In genomic region chrX:24676403-24677024, GRCh38 we compare ENCODE assay signal across 8 cellular contexts. TPM values are rescaled to one million over a fixed set of nuclear protein-coding genes. Genes with fewer than 3 reads are reported as not detected.
DNase-seq lines count a peak whose midpoint lies in the region; ATAC-seq and TF ChIP-seq lines count a peak whose summit lies in the region.

No MANE protein-coding gene starts in this region.

- no peaks in the 10 kb centered on the region for H3K36me3 ChIP-seq in spleen

- H3K9me3 Mint-ChIP-seq in activated CD4-positive, alpha-beta T cell treated with anti-CD3 and anti-CD28 coated beads, Interleukin-2, amount 10 ng/mL, durations not matched to agents 7 days and 5 days, result no peaks in the 10 kb centered on the region

- H3K27ac Mint-ChIP-seq in activated CD4-positive, alpha-beta T cell treated with anti-CD3 and anti-CD28 coated beads, Interleukin-2, amount 10 ng/mL, durations not matched to agents 7 days and 5 days, result no peak overlapping the region

- no peak overlapping the region for H3K4me3 ChIP-seq in epithelial cell of proximal tubule (ENCODE audit: low read depth, low read length)
- H3K4me3 ChIP-seq in spleen, result no peak overlapping the region

- H3K4me3 Mint-ChIP-seq in activated CD4-positive, alpha-beta T cell treated with anti-CD3 and anti-CD28 coated beads, Interleukin-2, amount 10 ng/mL, durations not matched to agents 7 days and 5 days, result no peak overlapping the region

- intact Hi-C loops in spleen (cut with DNase I; ENCODE audit: low total_unique reads), result no loop called here

- H3K27me3 Mint-ChIP-seq in activated CD4-positive, alpha-beta T cell treated with anti-CD3 and anti-CD28 coated beads, Interleukin-2, amount 10 ng/mL, durations not matched to agents 7 days and 5 days, result peaks cover 8% of the 10 kb centered on the region

- TF ChIP-seq POLR2A in spleen (IDR thresholded peaks at IDR 0.05), result no peak

- TF ChIP-seq CTCF in epithelial cell of proximal tubule (conservative IDR thresholded peaks at IDR 0.05; ENCODE audit: low read depth, low read length), result peak; percentile 49
- peak in 6 of 11 experiments; percentile 11 to 56 (median 37) for TF ChIP-seq CTCF in spleen (IDR thresholded peaks at IDR 0.05 in 8 of 11, conservative IDR thresholded peaks at IDR 0.05 in 3 of 11)

- no peaks in the 10 kb centered on the region for H3K4me1 ChIP-seq in spleen

- CTCF ChIA-PET in activated CD4-positive, alpha-beta T cell treated with anti-CD3 and anti-CD28 coated beads, Interleukin-2, amount 10 ng/mL, durations not matched to agents 7 days and 5 days (lab: Charles Lee), result interaction anchor here (0.6 to 1.3 kb wide), 2 partner anchors 9 to 412 kb away, joined by 3 to 4 read pairs; no protein-coding TSS in a partner anchor

- 29 to 39% (median 34%) methylated on average over 5 of the region's 5 CpGs for WGBS in spleen, 5 donors

- no peak for ATAC-seq in HG03469 (IDR thresholded peaks at IDR 0.05; ENCODE audit: unreplicated experiment)

- no peaks in the 10 kb centered on the region for H3K36me3 Mint-ChIP-seq in activated CD4-positive, alpha-beta T cell treated with anti-CD3 and anti-CD28 coated beads, Interleukin-2, amount 10 ng/mL, durations not matched to agents 7 days and 5 days (ENCODE audit: low read depth)

- POLR2A ChIA-PET in activated CD4-positive, alpha-beta T cell treated with anti-CD3 and anti-CD28 coated beads, Interleukin-2, amount 10 ng/mL, durations not matched to agents 7 days and 5 days (lab: Charles Lee), result no interaction called here

- no peaks in the 10 kb centered on the region for H3K9me3 ChIP-seq in spleen

- no peaks in the 10 kb centered on the region for H3K4me1 Mint-ChIP-seq in activated CD4-positive, alpha-beta T cell treated with anti-CD3 and anti-CD28 coated beads, Interleukin-2, amount 10 ng/mL, durations not matched to agents 7 days and 5 days

- peak; percentile 8 for DNase-seq in activated CD4-positive, alpha-beta T cell treated with anti-CD3 and anti-CD28 coated beads, Interleukin-2, amount 10 ng/mL, durations not matched to agents 7 days and 5 days
- DNase-seq in activated CD4-positive, alpha-beta T cell treated with anti-CD3 and anti-CD28 coated beads for 48 hours, result no peak
- DNase-seq in NCI-H2171 (lab: John Stamatoyannopoulos, UW), result peak; percentile 7
- DNase-seq in epithelial cell of proximal tubule (ENCODE audit: low read depth), result no peak
- DNase-seq in spleen, result no peak
- no peak for DNase-seq in NCI-H446 treated with DMSO at 0.1 percent for 48 hours (lab: John Stamatoyannopoulos, UW)
- no peak for DNase-seq in ureter (ENCODE audit: low spot score)

- peaks cover 0 to 7% (median 0%) of the 10 kb centered on the region in 7 donors for H3K27me3 ChIP-seq in spleen (replicated peaks in 1 of 7)

- no peak overlapping the region for H3K27ac ChIP-seq in spleen

RNA-seq across cellular contexts. Expression of gene POLA1, which starts 17.2 kb away (rescaled TPM):
- 10 to 100 TPM; 36.9 to 37.0 TPM for total RNA-seq in activated CD4-positive, alpha-beta T cell treated with anti-CD3 and anti-CD28 coated beads, Interleukin-2, amount 10 ng/mL, durations not matched to agents 7 days and 5 days
- total RNA-seq in epithelial cell of proximal tubule, result 14.3 and 24.6 TPM in 2 replicates
- 10 to 100 TPM; 10.3 to 15.4 (median 12.1) TPM for total RNA-seq in spleen
- 1 to 10 TPM; 2.1 to 3.6 (median 3.0) TPM for polyA plus RNA-seq in spleen
- 14.6 TPM for total RNA-seq in ureter

RNA-seq across cellular contexts. Expression of gene PCYT1B, which starts 29.4 kb away (rescaled TPM):
- total RNA-seq in activated CD4-positive, alpha-beta T cell treated with anti-CD3 and anti-CD28 coated beads, Interleukin-2, amount 10 ng/mL, durations not matched to agents 7 days and 5 days, result not detected
- 0.12 and 3.5 TPM in 2 replicates for total RNA-seq in epithelial cell of proximal tubule
- 1 to 10 TPM in 2 of 7 donors, under 1 TPM in 5; 0.33 to 1.5 (median 0.86) TPM for total RNA-seq in spleen
- under 1 TPM; 0.02 to 0.11 (median 0.10) TPM for polyA plus RNA-seq in spleen
- total RNA-seq in ureter, result 0.78 TPM

Comparison
In these comparisons a context has a peak if more than half of its experiments do, and no peak if none do; other contexts are left out.
1. DNase-seq: peak in activated CD4-positive, alpha-beta T cell treated with anti-CD3 and anti-CD28 coated beads, Interleukin-2, amount 10 ng/mL, durations not matched to agents 7 days and 5 days (single experiment) and NCI-H2171 (single experiment); none in activated CD4-positive, alpha-beta T cell treated with anti-CD3 and anti-CD28 coated beads for 48 hours (single experiment), epithelial cell of proximal tubule (single experiment), spleen (single experiment), NCI-H446 treated with DMSO at 0.1 percent for 48 hours (single experiment) and ureter (single experiment).